In the genomic region with DNA sequence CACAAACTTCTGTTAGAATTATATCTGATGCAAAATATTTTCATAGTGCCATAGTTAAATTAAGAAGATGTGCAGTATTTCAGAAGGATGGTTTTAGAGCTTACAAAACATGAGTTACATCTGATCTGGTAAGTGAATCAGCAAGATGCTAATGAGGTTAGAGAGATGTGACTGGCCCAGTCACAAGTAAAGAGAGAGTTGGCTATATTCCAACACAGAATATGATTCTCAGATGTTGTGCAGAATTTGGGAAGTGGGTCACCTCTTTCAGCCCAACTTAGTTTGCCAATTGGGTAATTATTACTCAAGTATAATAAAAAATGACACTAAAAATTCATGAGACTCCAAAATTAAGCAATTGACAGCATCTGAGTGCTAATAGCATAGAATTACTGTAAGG, we compare ENCODE assay signal across 15 cellular contexts.
"Had no signal": no experiment of that assay in that cellular context is flagged by ENCODE, and none has a peak within 500 bp of the region (broad histone marks: within the 10 kb centered on the region; RNA-seq: fewer than 3 reads in every experiment).

No MANE protein-coding gene starts in this region.

- H3K36me3 ChIP-seq: cardiac muscle cell, sigmoid colon, thoracic aorta had no signal

- H3K27ac ChIP-seq: cardiac muscle cell, sigmoid colon, thoracic aorta had no signal

- H3K4me1 ChIP-seq: sigmoid colon had no signal

- H3K27me3 ChIP-seq: cardiac muscle cell, sigmoid colon had no signal

- DNase-seq: activated B cell treated with CpG ODN at 0.5 μM for 24 hours; activated CD4-positive, alpha-beta memory T cell treated with anti-CD3 and anti-CD28 coated beads for 36 hours; activated CD4-positive, alpha-beta T cell treated with anti-CD3 and anti-CD28 coated beads for 4 hours; activated CD8-positive, alpha-beta memory T cell treated with anti-CD3 and anti-CD28 coated beads, Interleukin-2, amount 10 ng/mL, durations not matched to agents 7 days and 5 days; effector CD8-positive, alpha-beta T cell; foreskin melanocyte; mammary epithelial cell; midbrain; nephron progenitor cell; nucleus accumbens; posterior cingulate gyrus; sigmoid colon; stimulated activated naive B cell treated with anti-CD40 and anti-IgM and Interleukin-4, amounts not matched to agents 10 μg/mL and 1 μg/mL and 100 μg/mL, for 72 hours had no signal

- H3K4me3 ChIP-seq: cardiac muscle cell, sigmoid colon, thoracic aorta had no signal

- ATAC-seq: activated CD8-positive, alpha-beta memory T cell treated with anti-CD3 and anti-CD28 coated beads, Interleukin-2, amount 10 ng/mL, durations not matched to agents 7 days and 5 days; stimulated activated naive B cell treated with anti-CD40 and anti-IgM and Interleukin-4, amounts not matched to agents 10 μg/mL and 1 μg/mL and 100 μg/mL, for 72 hours had no signal

- H3K9me3 ChIP-seq: sigmoid colon, thoracic aorta had no signal
